ENCODE assay signal across 26 cellular contexts in the genomic region with DNA sequence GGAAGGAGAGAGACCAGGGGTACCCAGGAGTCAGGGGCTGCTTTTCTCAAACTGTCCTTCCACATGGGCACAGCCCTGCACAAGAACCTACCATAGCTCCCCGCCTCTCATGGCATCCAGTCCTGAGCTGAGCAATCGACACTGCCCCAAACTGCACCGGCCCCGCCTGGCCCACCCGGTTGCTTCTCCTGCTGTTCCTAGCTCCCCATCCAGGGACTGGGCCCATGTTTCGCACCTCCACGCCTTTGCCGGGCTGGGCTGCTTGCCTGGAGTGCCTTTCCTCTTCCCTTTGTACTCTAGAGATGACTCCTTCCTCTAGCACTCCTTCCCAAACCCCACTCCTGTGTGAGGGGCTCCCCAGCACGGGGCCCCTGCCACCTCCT.
"Had no signal": no experiment of that assay in that cellular context is flagged by ENCODE, and none has a peak within 500 bp of the region (broad histone marks: within the 10 kb centered on the region; RNA-seq: fewer than 3 reads in every experiment).

No MANE protein-coding gene starts in this region.

- H3K4me1 ChIP-seq: pancreas, prostate gland, right lobe of liver, sigmoid colon, thyroid gland, tibial nerve, upper lobe of left lung, vagina had no signal

- H3K36me3 ChIP-seq: neural progenitor cell, neutrophil, pancreas, prostate gland, right lobe of liver, sigmoid colon, stomach, thoracic aorta, thyroid gland, tibial nerve, upper lobe of left lung, vagina had no signal

- ATAC-seq: naive thymus-derived CD4-positive, alpha-beta T cell; natural killer cell; pancreas; right cardiac atrium; right lobe of liver; stimulated activated effector memory CD8-positive, alpha-beta T cell treated with anti-CD3 and anti-CD28 coated beads, Interleukin-12 subunit alpha, Interleukin-12 subunit beta, amount 100 ng/mL, for 72 hours; stimulated activated naive B cell treated with anti-CD40 and anti-IgM and Interleukin-4, amounts not matched to agents 10 μg/mL and 1 μg/mL and 100 μg/mL, for 72 hours had no signal

- H3K4me3 ChIP-seq: neural progenitor cell, pancreas, prostate gland, right lobe of liver, sigmoid colon, thoracic aorta, thyroid gland, tibial nerve, upper lobe of left lung, vagina had no signal

- FAIRE-seq: pancreas, small intestine, urothelium cell line had no signal

- DNase-seq: naive thymus-derived CD4-positive, alpha-beta T cell; natural killer cell; nucleus accumbens; pancreas; right cardiac atrium; right lobe of liver; sigmoid colon; stimulated activated CD4-positive, alpha-beta T cell treated with anti-CD3 and anti-CD28 coated beads, Interleukin-15, amount 100 ng/mL, for 24 hours; stimulated activated CD4-positive, alpha-beta T cell treated with anti-CD3 and anti-CD28 coated beads, Interleukin-2, amount 100 ng/mL, for 24 hours; stimulated activated CD4-positive, alpha-beta T cell treated with anti-CD3 and anti-CD28 coated beads, Interleukin-2, amount 100 ng/mL, for 48 hours; stimulated activated CD4-positive, alpha-beta T cell treated with anti-CD3 and anti-CD28 coated beads, Interleukin-4, amount 100 ng/mL, for 24 hours; stimulated activated naive B cell treated with anti-CD40 and anti-IgM and Interleukin-4, amounts not matched to agents 10 μg/mL and 1 μg/mL and 100 μg/mL, for 72 hours; stimulated activated naive CD4-positive, alpha-beta T cell treated with Interleukin-2 at 50 U/mL for 16 hours; stomach; thyroid gland; trophoblast cell had no signal

- H3K27me3 ChIP-seq: neural progenitor cell, neutrophil, pancreas, right lobe of liver, thyroid gland, tibial nerve, upper lobe of left lung, vagina had no signal

- H3K9me3 ChIP-seq: neutrophil, pancreas, prostate gland, right lobe of liver, sigmoid colon, stomach, thoracic aorta, thyroid gland, upper lobe of left lung, vagina had no signal

- H3K9ac ChIP-seq: neural progenitor cell had no signal

- H3K4me2 ChIP-seq: neural progenitor cell had no signal

- H3K27ac ChIP-seq: neural progenitor cell, neutrophil, pancreas, right lobe of liver, sigmoid colon, thoracic aorta, thyroid gland, tibial nerve, upper lobe of left lung, vagina had no signal
